In the genomic region with DNA sequence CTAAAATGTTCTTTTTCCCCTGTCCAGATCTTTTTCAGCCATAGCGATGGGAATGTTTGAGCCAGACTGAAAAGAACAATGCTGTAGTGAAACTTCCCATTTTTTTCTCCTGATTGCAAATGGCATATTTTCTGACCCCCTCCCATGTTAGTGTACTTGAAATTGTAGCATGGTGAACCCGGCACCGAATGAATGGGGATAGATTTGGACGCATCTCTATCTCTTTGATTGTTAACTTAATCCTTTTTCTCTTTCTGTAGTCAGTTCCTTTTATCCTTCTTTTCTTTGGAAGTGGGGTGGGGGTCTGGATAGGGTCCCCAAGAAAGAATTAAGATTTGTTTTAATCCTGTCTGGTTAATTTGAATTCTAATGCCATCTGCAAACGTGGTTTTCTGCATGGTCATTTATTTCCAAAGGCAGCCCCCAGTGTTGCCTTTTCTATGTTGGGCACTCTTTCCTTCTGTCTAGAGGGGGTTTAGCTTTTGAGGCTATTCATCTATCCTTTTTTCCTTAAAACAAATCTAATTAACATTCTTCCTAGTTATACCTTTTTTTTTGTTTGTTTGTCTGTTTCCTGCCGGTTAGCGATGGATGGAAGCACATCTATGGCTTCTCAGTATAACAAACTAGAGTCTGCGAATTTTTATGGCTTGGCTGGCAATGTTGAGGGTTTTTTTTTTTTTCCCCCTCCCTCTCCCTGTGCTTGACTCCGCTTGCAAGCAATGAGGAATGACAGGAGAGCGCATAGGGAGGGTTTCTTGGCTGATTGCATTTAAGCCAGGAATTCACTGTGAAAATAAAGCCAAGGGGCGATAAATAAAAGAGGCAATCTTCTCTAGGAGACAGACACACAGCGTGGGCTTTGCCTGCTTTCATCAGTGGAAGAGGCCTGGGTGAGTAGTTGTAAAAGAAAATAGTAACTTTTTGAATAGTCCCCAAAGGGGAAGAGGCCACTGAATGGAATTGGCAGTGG, we compare ENCODE assay signal across 9 cellular contexts. TPM values are rescaled to one million over a fixed set of nuclear protein-coding genes. Genes with fewer than 3 reads are reported as not detected.
DNase-seq lines count a peak whose midpoint lies in the region; ATAC-seq and TF ChIP-seq lines count a peak whose summit lies in the region.
"Had no signal": no experiment of that assay in that cellular context is flagged by ENCODE, and none has a peak within 500 bp of the region (broad histone marks: within the 10 kb centered on the region; RNA-seq: fewer than 3 reads in every experiment).

No MANE protein-coding gene starts in this region.

- no peak for TF ChIP-seq EP300 in sigmoid colon (IDR thresholded peaks at IDR 0.05)

- intact Hi-C loops in activated B cell treated with CpG ODN at 0.5 μM for 24 hours (cut with micrococcal nuclease): loop anchor here (2.0 to 10.0 kb wide), 4 partner anchors 14 to 1770 kb away; no protein-coding TSS in a partner anchor
- intact Hi-C loops in sigmoid colon (cut with DNase I): loop anchor here (2.0 to 5.0 kb wide), 2 partner anchors 290 to 387 kb away; a partner anchor contains a TSS

- peak overlapping the region; percentile 83 to 99 (median 97) for H3K4me3 ChIP-seq in sigmoid colon

- no peaks in the 10 kb centered on the region for H3K9me3 ChIP-seq in sigmoid colon

- H3K27me3 Mint-ChIP-seq in activated B cell treated with CpG ODN at 0.5 μM for 24 hours: no peaks in the 10 kb centered on the region
- H3K27me3 Mint-ChIP-seq in glutamatergic neuron (ENCODE audit: unreplicated experiment): peaks cover 14% of the 10 kb centered on the region

- H3K9me3 Mint-ChIP-seq in activated B cell treated with CpG ODN at 0.5 μM for 24 hours (no peaks in the 10 kb centered on the region), glutamatergic neuron (ENCODE audit: unreplicated experiment) (peaks cover 19% of the 10 kb centered on the region)

- H3K27ac Mint-ChIP-seq in activated B cell treated with CpG ODN at 0.5 μM for 24 hours: peak overlapping the region; percentile 6
- peak overlapping the region; percentile 83 for H3K27ac Mint-ChIP-seq in glutamatergic neuron (ENCODE audit: unreplicated experiment)

- in situ Hi-C loops in GM13977 (cut with MboI; ENCODE audit: low pct_unique_long_range_greater_than_20kb, low sequenced_read_pairs, unreplicated experiment): no loop called here

- 9 to 44% methylated on average over 12 of the region's 12 CpGs for WGBS in sigmoid colon, 2 donors

- H3K4me3 Mint-ChIP-seq in activated B cell treated with CpG ODN at 0.5 μM for 24 hours (peak overlapping the region; percentile 93), glutamatergic neuron (ENCODE audit: unreplicated experiment) (peak overlapping the region; percentile 97)

- peaks cover 11% of the 10 kb centered on the region for H3K36me3 Mint-ChIP-seq in activated B cell treated with CpG ODN at 0.5 μM for 24 hours (ENCODE audit: low read depth)
- peaks cover 9% of the 10 kb centered on the region for H3K36me3 Mint-ChIP-seq in glutamatergic neuron (ENCODE audit: unreplicated experiment)

- CTCF ChIA-PET in activated B cell treated with CpG ODN at 0.5 μM for 24 hours (lab: Charles Lee): interaction anchor here (0.8 kb wide), 1 partner anchor 156 kb away, joined by 3 read pairs; no protein-coding TSS in a partner anchor

- no peak for TF ChIP-seq CTCF in activated B cell treated with CpG ODN at 0.5 μM for 24 hours (IDR thresholded peaks at IDR 0.05)
- no peak for TF ChIP-seq CTCF in glutamatergic neuron (IDR thresholded peaks at IDR 0.05; ENCODE audit: partially characterized antibody, unreplicated experiment)
- no peak for TF ChIP-seq CTCF in sigmoid colon (IDR thresholded peaks at IDR 0.05)
- no peak for TF ChIP-seq CTCF in GM13977 (IDR thresholded peaks at IDR 0.05; ENCODE audit: extremely low read depth, insufficient read depth, missing control alignments)

- peaks cover 0 to 50% (median 28%) of the 10 kb centered on the region in 4 donors for H3K4me1 ChIP-seq in sigmoid colon

- no peak for TF ChIP-seq POLR2A in sigmoid colon (IDR thresholded peaks at IDR 0.05)

- H3K36me3 ChIP-seq in sigmoid colon: no peaks in the 10 kb centered on the region

- H3K4me1 Mint-ChIP-seq in activated B cell treated with CpG ODN at 0.5 μM for 24 hours (peaks cover 36% of the 10 kb centered on the region), glutamatergic neuron (ENCODE audit: low read depth, unreplicated experiment) (peaks cover 12% of the 10 kb centered on the region)

- peak; percentile 36 for DNase-seq in DMS 273 (lab: John Stamatoyannopoulos, UW; ENCODE audit: unreplicated experiment)
- no peak for DNase-seq in DMS 273 treated with DMSO at 0.1 percent for 48 hours (lab: John Stamatoyannopoulos, UW)
- no peak for DNase-seq in activated B cell treated with CpG ODN at 0.5 μM for 24 hours
- no peak for DNase-seq in glutamatergic neuron
- DNase-seq in sigmoid colon: no peak
- no peak for DNase-seq in activated effector memory CD4-positive, alpha-beta T cell treated with anti-CD3 and anti-CD28 coated beads, Interleukin-2, amount 50 U/mL, for 16 hours
- no peak for DNase-seq in NCI-H2029 (lab: John Stamatoyannopoulos, UW)
- DNase-seq in GM13977 (ENCODE audit: low spot score): no peak

- POLR2A ChIA-PET in activated B cell treated with CpG ODN at 0.5 μM for 24 hours (lab: Charles Lee): interaction anchor here (0.6 to 1.0 kb wide), 4 partner anchors 20 to 64 kb away, joined by 3 to 4 read pairs (median 3); no protein-coding TSS in a partner anchor

- H3K27me3 ChIP-seq in sigmoid colon: no peaks in the 10 kb centered on the region

- ATAC-seq in activated B cell treated with CpG ODN at 0.5 μM for 24 hours (ENCODE audit: low read depth): no peak

- peak overlapping the region; percentile 91 to 99 (median 92) for H3K27ac ChIP-seq in sigmoid colon
- H3K27ac ChIP-seq: 22Rv1 had no signal

RNA-seq across cellular contexts. Expression of a gene that starts 2.5 kb away (rescaled TPM):
- total RNA-seq in activated B cell treated with CpG ODN at 0.5 μM for 24 hours (6.9 and 8.5 TPM in 2 replicates), glutamatergic neuron (ENCODE audit: unreplicated experiment) (50.2 TPM), sigmoid colon (10 to 100 TPM; 11.3 to 17.7 (median 13.3) TPM)
- polyA plus RNA-seq in sigmoid colon: 1 to 10 TPM; 4.2 to 6.7 (median 5.8) TPM
